In genomic region chr15:91852741-91853500, GRCh38 we compare ENCODE assay signal across 8 cellular contexts. TPM values are rescaled to one million over a fixed set of nuclear protein-coding genes. Genes with fewer than 3 reads are reported as not detected.
DNase-seq lines count a peak whose midpoint lies in the region; ATAC-seq and TF ChIP-seq lines count a peak whose summit lies in the region.

No MANE protein-coding gene starts in this region.

- TF ChIP-seq POLR2A in uterus (IDR thresholded peaks at IDR 0.05): no peak

- no peaks in the 10 kb centered on the region for H3K79me2 ChIP-seq in KMS-11 (ENCODE audit: insufficient read depth, low read depth)

- H2AFZ ChIP-seq in KMS-11 (ENCODE audit: low read depth): peak overlapping the region; percentile 99

- H3K4me3 ChIP-seq in KMS-11 (IDR thresholded peaks at IDR 0.05; ENCODE audit: insufficient read depth, low read depth, low read length) (no peak overlapping the region), uterus (peak overlapping the region; percentile 55 to 84)

- ATAC-seq in GM21825 (IDR thresholded peaks at IDR 0.05; ENCODE audit: unreplicated experiment) (peak; percentile 52), left ventricle myocardium superior (peak; percentile 82)

- TF ChIP-seq CTCF in KMS-11 (conservative IDR thresholded peaks at IDR 0.05; ENCODE audit: low read depth, low read length) (peak; percentile 76), uterus (IDR thresholded peaks at IDR 0.05) (peak; percentile 58 to 84 (median 74))

- peak overlapping the region; percentile 98 for H3K4me2 ChIP-seq in KMS-11

- no peaks in the 10 kb centered on the region for H3K9me3 ChIP-seq in uterus

- DNase-seq in ELR (ENCODE audit: low read depth): peak; percentile 18
- peak; percentile 51 to 74 (median 65) for DNase-seq in T-helper 1 cell
- peak; percentile 28 for DNase-seq in amniotic stem cell (lab: John Stamatoyannopoulos, UW)
- DNase-seq in left ventricle myocardium superior: peak; percentile 89
- DNase-seq in posterior vena cava (ENCODE audit: low spot score): peak; percentile 96
- DNase-seq in uterus: peak; percentile 72 to 73

- H3K4me1 ChIP-seq in KMS-11 (ENCODE audit: low read depth, poor library complexity, severe bottlenecking): peaks cover 31% of the 10 kb centered on the region
- H3K4me1 ChIP-seq in uterus: peaks cover 5 to 7% of the 10 kb centered on the region in 2 donors

- H3K27ac ChIP-seq in KMS-11 (no peak overlapping the region), uterus (peak overlapping the region; percentile 97 to 98)

- no peaks in the 10 kb centered on the region for H4K20me1 ChIP-seq in KMS-11 (ENCODE audit: insufficient read depth)

- no peaks in the 10 kb centered on the region for H3K36me3 ChIP-seq in KMS-11 (ENCODE audit: insufficient read depth)
- no peaks in the 10 kb centered on the region for H3K36me3 ChIP-seq in uterus

- intact Hi-C loops in left ventricle myocardium superior (cut with micrococcal nuclease) (loop anchor here (5.0 to 10.0 kb wide), 3 partner anchors 72 to 219 kb away; no protein-coding TSS in a partner anchor), posterior vena cava (cut with DNase I) (loop anchor here (5.0 to 10.0 kb wide), 4 partner anchors 69 to 548 kb away; no protein-coding TSS in a partner anchor), uterus (cut with DNase I; ENCODE audit: low total_unique reads) (loop anchor here (5.0 to 10.0 kb wide), 2 partner anchors 92 to 224 kb away; no protein-coding TSS in a partner anchor)

- H3K27me3 ChIP-seq in KMS-11 (ENCODE audit: insufficient read depth, low read depth) (peaks cover 13% of the 10 kb centered on the region; the same call in 1 of the 2 replicates), uterus (no peaks in the 10 kb centered on the region)

- H3K9ac ChIP-seq in KMS-11: peak overlapping the region; percentile 30; the same call in 1 of the 2 replicates

RNA-seq across cellular contexts. Expression of gene SLCO3A1, which starts 0.6 kb away (rescaled TPM):
- 52.8 TPM for total RNA-seq in left ventricle myocardium superior
- 10 to 100 TPM; 26.6 to 27.7 TPM for total RNA-seq in posterior vena cava
- total RNA-seq in uterus: 10 to 100 TPM in 2 of 4 donors, 1 to 10 TPM in 2; 4.4 to 26.1 (median 9.5) TPM

Comparison
In these comparisons a context has a peak if more than half of its experiments do, and no peak if none do; other contexts are left out.
1. DNase-seq: peak in every context shown above with its lines; median percentile 96 in posterior vena cava; 89 in left ventricle myocardium superior; 72 in uterus; 65 in T-helper 1 cell; 28 in amniotic stem cell; 18 in ELR.